ENCODE assay signal across 1 cellular context in the genomic region with DNA sequence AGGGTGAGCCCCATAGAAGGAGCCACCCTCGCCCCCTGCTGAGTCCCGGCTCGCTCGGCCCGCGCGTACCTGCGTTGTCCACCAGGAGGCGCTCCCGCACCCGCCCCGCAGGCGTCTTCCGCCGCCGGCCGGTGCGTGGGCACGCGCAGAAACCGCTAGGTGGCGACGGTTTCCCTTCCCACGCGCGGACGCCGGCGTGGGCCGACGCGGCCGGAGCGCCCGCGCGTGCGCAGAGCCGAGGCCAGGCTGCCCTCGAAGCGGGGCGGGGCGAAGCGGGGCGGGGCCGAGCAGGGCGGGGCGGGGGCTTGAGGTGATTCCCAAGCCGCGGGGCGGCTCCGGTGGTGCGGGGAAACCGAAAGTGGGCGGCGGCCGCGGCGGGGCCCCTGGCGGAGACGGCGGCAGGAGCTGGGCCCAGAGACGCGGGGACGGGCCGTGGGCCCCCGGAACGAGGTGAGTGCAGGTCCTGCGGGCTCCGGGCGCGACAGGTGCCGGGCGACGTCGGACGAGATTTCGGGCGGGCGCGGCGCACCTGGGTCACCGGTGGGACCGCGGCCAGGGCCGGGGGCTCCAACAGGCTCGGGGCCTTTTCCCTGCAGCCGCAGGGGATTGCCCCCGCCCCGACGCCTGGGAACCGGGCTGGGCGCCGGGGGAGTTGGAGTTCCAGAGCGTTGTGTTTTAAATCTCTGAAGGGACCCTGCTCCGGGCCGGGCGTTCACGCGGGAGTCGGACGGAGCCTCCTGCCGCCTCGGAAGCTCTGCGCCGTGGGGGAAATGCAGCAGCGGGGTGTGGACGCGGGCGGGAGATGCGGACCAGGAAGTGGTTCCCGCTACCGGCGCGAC.
A peak's percentile ranks its signal among the peaks of the same experiment; 100 is the strongest.
TF ChIP-seq lines count a peak whose summit lies in the region.

A gene with protein sequence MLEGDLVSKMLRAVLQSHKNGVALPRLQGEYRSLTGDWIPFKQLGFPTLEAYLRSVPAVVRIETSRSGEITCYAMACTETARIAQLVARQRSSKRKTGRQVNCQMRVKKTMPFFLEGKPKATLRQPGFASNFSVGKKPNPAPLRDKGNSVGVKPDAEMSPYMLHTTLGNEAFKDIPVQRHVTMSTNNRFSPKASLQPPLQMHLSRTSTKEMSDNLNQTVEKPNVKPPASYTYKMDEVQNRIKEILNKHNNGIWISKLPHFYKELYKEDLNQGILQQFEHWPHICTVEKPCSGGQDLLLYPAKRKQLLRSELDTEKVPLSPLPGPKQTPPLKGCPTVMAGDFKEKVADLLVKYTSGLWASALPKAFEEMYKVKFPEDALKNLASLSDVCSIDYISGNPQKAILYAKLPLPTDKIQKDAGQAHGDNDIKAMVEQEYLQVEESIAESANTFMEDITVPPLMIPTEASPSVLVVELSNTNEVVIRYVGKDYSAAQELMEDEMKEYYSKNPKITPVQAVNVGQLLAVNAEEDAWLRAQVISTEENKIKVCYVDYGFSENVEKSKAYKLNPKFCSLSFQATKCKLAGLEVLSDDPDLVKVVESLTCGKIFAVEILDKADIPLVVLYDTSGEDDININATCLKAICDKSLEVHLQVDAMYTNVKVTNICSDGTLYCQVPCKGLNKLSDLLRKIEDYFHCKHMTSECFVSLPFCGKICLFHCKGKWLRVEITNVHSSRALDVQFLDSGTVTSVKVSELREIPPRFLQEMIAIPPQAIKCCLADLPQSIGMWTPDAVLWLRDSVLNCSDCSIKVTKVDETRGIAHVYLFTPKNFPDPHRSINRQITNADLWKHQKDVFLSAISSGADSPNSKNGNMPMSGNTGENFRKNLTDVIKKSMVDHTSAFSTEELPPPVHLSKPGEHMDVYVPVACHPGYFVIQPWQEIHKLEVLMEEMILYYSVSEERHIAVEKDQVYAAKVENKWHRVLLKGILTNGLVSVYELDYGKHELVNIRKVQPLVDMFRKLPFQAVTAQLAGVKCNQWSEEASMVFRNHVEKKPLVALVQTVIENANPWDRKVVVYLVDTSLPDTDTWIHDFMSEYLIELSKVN (plus strand): TSS at position 308 of the 839 bp plus-strand sequence. CDS start 16,370 bp downstream, outside the sequence.

TF ChIP-seq in HepG2, 621 proteins besides CTCF, POLR2A, EP300 and RAD21 (continued from another document and continues in another):
- TF ChIP-seq, protein P1, sequence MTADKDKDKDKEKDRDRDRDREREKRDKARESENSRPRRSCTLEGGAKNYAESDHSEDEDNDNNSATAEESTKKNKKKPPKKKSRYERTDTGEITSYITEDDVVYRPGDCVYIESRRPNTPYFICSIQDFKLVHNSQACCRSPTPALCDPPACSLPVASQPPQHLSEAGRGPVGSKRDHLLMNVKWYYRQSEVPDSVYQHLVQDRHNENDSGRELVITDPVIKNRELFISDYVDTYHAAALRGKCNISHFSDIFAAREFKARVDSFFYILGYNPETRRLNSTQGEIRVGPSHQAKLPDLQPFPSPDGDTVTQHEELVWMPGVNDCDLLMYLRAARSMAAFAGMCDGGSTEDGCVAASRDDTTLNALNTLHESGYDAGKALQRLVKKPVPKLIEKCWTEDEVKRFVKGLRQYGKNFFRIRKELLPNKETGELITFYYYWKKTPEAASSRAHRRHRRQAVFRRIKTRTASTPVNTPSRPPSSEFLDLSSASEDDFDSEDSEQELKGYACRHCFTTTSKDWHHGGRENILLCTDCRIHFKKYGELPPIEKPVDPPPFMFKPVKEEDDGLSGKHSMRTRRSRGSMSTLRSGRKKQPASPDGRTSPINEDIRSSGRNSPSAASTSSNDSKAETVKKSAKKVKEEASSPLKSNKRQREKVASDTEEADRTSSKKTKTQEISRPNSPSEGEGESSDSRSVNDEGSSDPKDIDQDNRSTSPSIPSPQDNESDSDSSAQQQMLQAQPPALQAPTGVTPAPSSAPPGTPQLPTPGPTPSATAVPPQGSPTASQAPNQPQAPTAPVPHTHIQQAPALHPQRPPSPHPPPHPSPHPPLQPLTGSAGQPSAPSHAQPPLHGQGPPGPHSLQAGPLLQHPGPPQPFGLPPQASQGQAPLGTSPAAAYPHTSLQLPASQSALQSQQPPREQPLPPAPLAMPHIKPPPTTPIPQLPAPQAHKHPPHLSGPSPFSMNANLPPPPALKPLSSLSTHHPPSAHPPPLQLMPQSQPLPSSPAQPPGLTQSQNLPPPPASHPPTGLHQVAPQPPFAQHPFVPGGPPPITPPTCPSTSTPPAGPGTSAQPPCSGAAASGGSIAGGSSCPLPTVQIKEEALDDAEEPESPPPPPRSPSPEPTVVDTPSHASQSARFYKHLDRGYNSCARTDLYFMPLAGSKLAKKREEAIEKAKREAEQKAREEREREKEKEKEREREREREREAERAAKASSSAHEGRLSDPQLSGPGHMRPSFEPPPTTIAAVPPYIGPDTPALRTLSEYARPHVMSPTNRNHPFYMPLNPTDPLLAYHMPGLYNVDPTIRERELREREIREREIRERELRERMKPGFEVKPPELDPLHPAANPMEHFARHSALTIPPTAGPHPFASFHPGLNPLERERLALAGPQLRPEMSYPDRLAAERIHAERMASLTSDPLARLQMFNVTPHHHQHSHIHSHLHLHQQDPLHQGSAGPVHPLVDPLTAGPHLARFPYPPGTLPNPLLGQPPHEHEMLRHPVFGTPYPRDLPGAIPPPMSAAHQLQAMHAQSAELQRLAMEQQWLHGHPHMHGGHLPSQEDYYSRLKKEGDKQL (CRISPR knock-in tag; IDR thresholded peaks at IDR 0.05; ENCODE audit: low read depth), result no peak
- TF ChIP-seq, protein P2, sequence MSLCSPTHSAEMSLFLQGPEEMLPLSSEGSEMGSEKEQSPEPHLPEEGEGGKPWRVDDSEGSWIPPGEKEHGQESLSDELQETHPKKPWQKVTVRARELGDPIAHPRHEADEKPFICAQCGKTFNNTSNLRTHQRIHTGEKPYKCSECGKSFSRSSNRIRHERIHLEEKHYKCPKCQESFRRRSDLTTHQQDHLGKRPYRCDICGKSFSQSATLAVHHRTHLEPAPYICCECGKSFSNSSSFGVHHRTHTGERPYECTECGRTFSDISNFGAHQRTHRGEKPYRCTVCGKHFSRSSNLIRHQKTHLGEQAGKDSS (CRISPR knock-in tag; IDR thresholded peaks at IDR 0.05; ENCODE audit: borderline replicate concordance, low read depth), result peak; percentile 83; the same call in 1 of the 2 replicates
- TF ChIP-seq, protein P3, sequence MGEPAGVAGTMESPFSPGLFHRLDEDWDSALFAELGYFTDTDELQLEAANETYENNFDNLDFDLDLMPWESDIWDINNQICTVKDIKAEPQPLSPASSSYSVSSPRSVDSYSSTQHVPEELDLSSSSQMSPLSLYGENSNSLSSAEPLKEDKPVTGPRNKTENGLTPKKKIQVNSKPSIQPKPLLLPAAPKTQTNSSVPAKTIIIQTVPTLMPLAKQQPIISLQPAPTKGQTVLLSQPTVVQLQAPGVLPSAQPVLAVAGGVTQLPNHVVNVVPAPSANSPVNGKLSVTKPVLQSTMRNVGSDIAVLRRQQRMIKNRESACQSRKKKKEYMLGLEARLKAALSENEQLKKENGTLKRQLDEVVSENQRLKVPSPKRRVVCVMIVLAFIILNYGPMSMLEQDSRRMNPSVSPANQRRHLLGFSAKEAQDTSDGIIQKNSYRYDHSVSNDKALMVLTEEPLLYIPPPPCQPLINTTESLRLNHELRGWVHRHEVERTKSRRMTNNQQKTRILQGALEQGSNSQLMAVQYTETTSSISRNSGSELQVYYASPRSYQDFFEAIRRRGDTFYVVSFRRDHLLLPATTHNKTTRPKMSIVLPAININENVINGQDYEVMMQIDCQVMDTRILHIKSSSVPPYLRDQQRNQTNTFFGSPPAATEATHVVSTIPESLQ (CRISPR knock-in tag; conservative IDR thresholded peaks at IDR 0.05), result no peak
- TF ChIP-seq MED8 (CRISPR knock-in tag; IDR thresholded peaks at IDR 0.05; ENCODE audit: insufficient replicate concordance) (no peak), ZNF775 (CRISPR knock-in tag; IDR thresholded peaks at IDR 0.05; ENCODE audit: borderline replicate concordance) (0 out of 2 replicates have a peak, but pooled peaks have one; percentile 44), REPIN1 (CRISPR knock-in tag; IDR thresholded peaks at IDR 0.05; ENCODE audit: borderline replicate concordance, low read depth) (peak; percentile 74; the same call in 1 of the 2 replicates), HNRNPLL (IDR thresholded peaks at IDR 0.05; ENCODE audit: low read depth, low read length, poor library complexity, severe bottlenecking) (peak; percentile 56), ZNF124 (CRISPR knock-in tag; IDR thresholded peaks at IDR 0.05) (peak; percentile 65; the same call in 1 of the 2 replicates), RAD51 (IDR thresholded peaks at IDR 0.05; ENCODE audit: borderline replicate concordance) (no peak), FIP1L1 (IDR thresholded peaks at IDR 0.05; ENCODE audit: borderline replicate concordance, insufficient read depth, low read depth, low read length) (no peak), CBFB (CRISPR knock-in tag; IDR thresholded peaks at IDR 0.05) (peak; percentile 82), ZNF160 (CRISPR knock-in tag; IDR thresholded peaks at IDR 0.05) (peak; percentile 81), MIER3 (CRISPR knock-in tag; IDR thresholded peaks at IDR 0.05; ENCODE audit: borderline replicate concordance) (peak; percentile 29; the same call in 1 of the 2 replicates), DMAP1 (CRISPR knock-in tag; IDR thresholded peaks at IDR 0.05) (peak; percentile 47), PTBP1 (IDR thresholded peaks at IDR 0.05; ENCODE audit: low read depth, low read length, poor library complexity, severe bottlenecking) (no peak), ATF7-NPFF (CRISPR knock-in tag; IDR thresholded peaks at IDR 0.05; ENCODE audit: low read depth) (peak; percentile 54; the same call in 1 of the 2 replicates), ZFYVE20 (CRISPR knock-in tag; IDR thresholded peaks at IDR 0.05; ENCODE audit: borderline replicate concordance, low read depth) (0 out of 2 replicates have a peak, but pooled peaks have one; percentile 22), CEBPB (IDR thresholded peaks at IDR 0.05; ENCODE audit: borderline replicate concordance, low read depth, low read length) (no peak), NCOR1 (IDR thresholded peaks at IDR 0.05; ENCODE audit: borderline replicate concordance, low read length) (no peak), HNF4G (IDR thresholded peaks at IDR 0.05; ENCODE audit: borderline replicate concordance, low read depth, low read length) (no peak), HNF4G (CRISPR knock-in tag; IDR thresholded peaks at IDR 0.05; ENCODE audit: borderline replicate concordance, low read depth) (peak; percentile 49; the same call in 1 of the 2 replicates), RBM39 (IDR thresholded peaks at IDR 0.05; ENCODE audit: low read depth, low read length, poor library complexity, severe bottlenecking) (peak; percentile 26)
- TF ChIP-seq, protein P4, sequence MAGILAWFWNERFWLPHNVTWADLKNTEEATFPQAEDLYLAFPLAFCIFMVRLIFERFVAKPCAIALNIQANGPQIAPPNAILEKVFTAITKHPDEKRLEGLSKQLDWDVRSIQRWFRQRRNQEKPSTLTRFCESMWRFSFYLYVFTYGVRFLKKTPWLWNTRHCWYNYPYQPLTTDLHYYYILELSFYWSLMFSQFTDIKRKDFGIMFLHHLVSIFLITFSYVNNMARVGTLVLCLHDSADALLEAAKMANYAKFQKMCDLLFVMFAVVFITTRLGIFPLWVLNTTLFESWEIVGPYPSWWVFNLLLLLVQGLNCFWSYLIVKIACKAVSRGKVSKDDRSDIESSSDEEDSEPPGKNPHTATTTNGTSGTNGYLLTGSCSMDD (CRISPR knock-in tag; IDR thresholded peaks at IDR 0.05), result no peak
- TF ChIP-seq, protein P5, sequence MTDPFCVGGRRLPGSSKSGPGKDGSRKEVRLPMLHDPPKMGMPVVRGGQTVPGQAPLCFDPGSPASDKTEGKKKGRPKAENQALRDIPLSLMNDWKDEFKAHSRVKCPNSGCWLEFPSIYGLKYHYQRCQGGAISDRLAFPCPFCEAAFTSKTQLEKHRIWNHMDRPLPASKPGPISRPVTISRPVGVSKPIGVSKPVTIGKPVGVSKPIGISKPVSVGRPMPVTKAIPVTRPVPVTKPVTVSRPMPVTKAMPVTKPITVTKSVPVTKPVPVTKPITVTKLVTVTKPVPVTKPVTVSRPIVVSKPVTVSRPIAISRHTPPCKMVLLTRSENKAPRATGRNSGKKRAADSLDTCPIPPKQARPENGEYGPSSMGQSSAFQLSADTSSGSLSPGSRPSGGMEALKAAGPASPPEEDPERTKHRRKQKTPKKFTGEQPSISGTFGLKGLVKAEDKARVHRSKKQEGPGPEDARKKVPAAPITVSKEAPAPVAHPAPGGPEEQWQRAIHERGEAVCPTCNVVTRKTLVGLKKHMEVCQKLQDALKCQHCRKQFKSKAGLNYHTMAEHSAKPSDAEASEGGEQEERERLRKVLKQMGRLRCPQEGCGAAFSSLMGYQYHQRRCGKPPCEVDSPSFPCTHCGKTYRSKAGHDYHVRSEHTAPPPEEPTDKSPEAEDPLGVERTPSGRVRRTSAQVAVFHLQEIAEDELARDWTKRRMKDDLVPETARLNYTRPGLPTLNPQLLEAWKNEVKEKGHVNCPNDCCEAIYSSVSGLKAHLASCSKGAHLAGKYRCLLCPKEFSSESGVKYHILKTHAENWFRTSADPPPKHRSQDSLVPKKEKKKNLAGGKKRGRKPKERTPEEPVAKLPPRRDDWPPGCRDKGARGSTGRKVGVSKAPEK (CRISPR knock-in tag; IDR thresholded peaks at IDR 0.05; ENCODE audit: borderline replicate concordance), result peak; percentile 63; the same call in 1 of the 2 replicates
- TF ChIP-seq, protein P6, sequence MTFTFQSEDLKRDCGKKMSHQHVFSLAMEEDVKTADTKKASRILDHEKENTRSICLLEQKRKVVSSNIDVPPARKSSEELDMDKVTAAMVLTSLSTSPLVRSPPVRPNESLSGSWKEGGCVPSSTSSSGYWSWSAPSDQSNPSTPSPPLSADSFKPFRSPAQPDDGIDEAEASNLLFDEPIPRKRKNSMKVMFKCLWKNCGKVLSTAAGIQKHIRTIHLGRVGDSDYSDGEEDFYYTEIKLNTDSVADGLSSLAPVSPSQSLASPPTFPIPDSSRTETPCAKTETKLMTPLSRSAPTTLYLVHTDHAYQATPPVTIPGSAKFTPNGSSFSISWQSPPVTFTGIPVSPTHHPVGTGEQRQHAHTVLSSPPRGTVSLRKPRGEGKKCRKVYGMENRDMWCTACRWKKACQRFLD (CRISPR knock-in tag; IDR thresholded peaks at IDR 0.05; ENCODE audit: borderline replicate concordance), result no peak
- TF ChIP-seq, protein P7, sequence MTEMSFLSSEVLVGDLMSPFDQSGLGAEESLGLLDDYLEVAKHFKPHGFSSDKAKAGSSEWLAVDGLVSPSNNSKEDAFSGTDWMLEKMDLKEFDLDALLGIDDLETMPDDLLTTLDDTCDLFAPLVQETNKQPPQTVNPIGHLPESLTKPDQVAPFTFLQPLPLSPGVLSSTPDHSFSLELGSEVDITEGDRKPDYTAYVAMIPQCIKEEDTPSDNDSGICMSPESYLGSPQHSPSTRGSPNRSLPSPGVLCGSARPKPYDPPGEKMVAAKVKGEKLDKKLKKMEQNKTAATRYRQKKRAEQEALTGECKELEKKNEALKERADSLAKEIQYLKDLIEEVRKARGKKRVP (CRISPR knock-in tag; IDR thresholded peaks at IDR 0.05), result peak in 1 of 2 experiments; percentile 65; a peak in 2 of 4 replicates
